18 cellular contexts compared by ENCODE assay signal in genomic region chr21:38350681-38351080, GRCh38.
DNase-seq lines count a peak whose midpoint lies in the region; ATAC-seq, FAIRE-seq and TF ChIP-seq lines count a peak whose summit lies in the region.
"Had no signal": no experiment of that assay in that cellular context is flagged by ENCODE, and none has a peak within 500 bp of the region (broad histone marks: within the 10 kb centered on the region; RNA-seq: fewer than 3 reads in every experiment).

No MANE protein-coding gene starts in this region.

- no peak overlapping the region for H3K4me3 Mint-ChIP-seq in activated CD4-positive, alpha-beta T cell treated with anti-CD3 and anti-CD28 coated beads for 36 hours
- H3K4me3 Mint-ChIP-seq: activated CD4-positive, alpha-beta memory T cell treated with anti-CD3 and anti-CD28 coated beads, Interleukin-2, amount 10 ng/mL, durations not matched to agents 7 days and 5 days; central memory CD8-positive, alpha-beta T cell had no signal

- H3K27ac ChIP-seq in ascending aorta (peak overlapping the region; percentile 90 to 91), upper lobe of left lung (peak overlapping the region in 3 of 4 donors; percentile 64 to 76 (median 71)), HepG2 (ENCODE audit: extremely low read length, insufficient read depth, low read length) (no peak overlapping the region)

- no peak for ATAC-seq in activated CD4-positive, alpha-beta T cell treated with anti-CD3 and anti-CD28 coated beads for 36 hours
- peak; percentile 3 to 20 for ATAC-seq in upper lobe of left lung (ENCODE audit: low FRiP score in 2 of 2)
- ATAC-seq in HepG2: no peak
- ATAC-seq in GM21447 (IDR thresholded peaks at IDR 0.05; ENCODE audit: unreplicated experiment): no peak
- ATAC-seq: Panc1 had no signal

- no peak for DNase-seq in activated CD4-positive, alpha-beta T cell treated with anti-CD3 and anti-CD28 coated beads for 36 hours
- DNase-seq in activated CD4-positive, alpha-beta T cell treated with anti-CD3 and anti-CD28 coated beads for 1 hour: no peak
- DNase-seq in ascending aorta (ENCODE audit: low spot score in 2 of 2) (no peak), myocyte (ENCODE audit: low read depth) (peak; percentile 41), upper lobe of left lung (peak in 1 of 2 donors; percentile 76), GDM1 (lab: John Stamatoyannopoulos, UW) (no peak), HepG2 (ENCODE audit: low spot score) (no peak)
- DNase-seq: activated CD4-positive, alpha-beta memory T cell treated with anti-CD3 and anti-CD28 coated beads, Interleukin-2, amount 10 ng/mL, durations not matched to agents 7 days and 5 days; amniotic stem cell; C1 segment of cervical spinal cord; DND-41; NCI-H1436 treated with DMSO at 0.1 percent for 48 hours; spleen; SW 1271 had no signal

- CTCF ChIA-PET in activated CD4-positive, alpha-beta T cell treated with anti-CD3 and anti-CD28 coated beads for 36 hours (lab: Charles Lee): interaction anchor here (0.5 to 10.2 kb wide), 9 partner anchors 7 to 539 kb away, joined by 3 to 154 read pairs (median 5); no protein-coding TSS in a partner anchor
- CTCF ChIA-PET in HepG2 (lab: Yijun Ruan, JAX; ENCODE audit: low intra/inter-chr PET ratio, low total read pairs): no interaction called here

- no peak for FAIRE-seq in HepG2 (lab: Jason Lieb, UNC)
- FAIRE-seq: HTR-8/SVneo had no signal

- intact Hi-C loops in activated CD4-positive, alpha-beta T cell treated with anti-CD3 and anti-CD28 coated beads for 36 hours (cut with DNase I, micrococcal nuclease): loop anchor here in 1 of 2 experiments (10.0 kb wide), 1 partner anchor 676 kb away; no protein-coding TSS in a partner anchor
- intact Hi-C loops in ascending aorta (cut with DNase I) (no loop called here), HepG2 (cut with micrococcal nuclease; ENCODE audit: unreplicated experiment) (no loop called here)

- TF ChIP-seq POLR2A in upper lobe of left lung (IDR thresholded peaks at IDR 0.05) (peak in 1 of 4 donors; percentile 30), HepG2 (IDR thresholded peaks at IDR 0.05; ENCODE audit: insufficient read depth in 1 of 2, low read depth in 2 of 2, low read length in 2 of 2) (no peak)

- peaks cover 8% of the 10 kb centered on the region for H3K27me3 Mint-ChIP-seq in activated CD4-positive, alpha-beta T cell treated with anti-CD3 and anti-CD28 coated beads for 36 hours
- H3K27me3 Mint-ChIP-seq: activated CD4-positive, alpha-beta memory T cell treated with anti-CD3 and anti-CD28 coated beads, Interleukin-2, amount 10 ng/mL, durations not matched to agents 7 days and 5 days had no signal

- no peak for TF ChIP-seq EP300 in upper lobe of left lung (IDR thresholded peaks at IDR 0.05)
- TF ChIP-seq EP300 in HepG2 (IDR thresholded peaks at IDR 0.05; ENCODE audit: low read depth in 2 of 2, low read length in 2 of 2): no peak
- no peak for TF ChIP-seq EP300 in HepG2 (CRISPR knock-in tag; IDR thresholded peaks at IDR 0.05; ENCODE audit: borderline replicate concordance)

- POLR2A ChIA-PET in activated CD4-positive, alpha-beta T cell treated with anti-CD3 and anti-CD28 coated beads for 36 hours (lab: Charles Lee): no interaction called here
- POLR2A ChIA-PET in HepG2 (lab: Yijun Ruan, JAX): no interaction called here

- 78 to 94% methylated on average over 3 of the region's 3 CpGs for WGBS in upper lobe of left lung, 2 donors
- WGBS in HepG2 (ENCODE audit: low lambda C conversion rate): 37% methylated on average over 3 of the region's 3 CpGs

- H3K79me2 ChIP-seq in HepG2 (ENCODE audit: insufficient read depth, low read length): no peaks in the 10 kb centered on the region

- no peak for TF ChIP-seq RAD21 in HepG2 (CRISPR knock-in tag; IDR thresholded peaks at IDR 0.05)

- H3K4me3 ChIP-seq in ascending aorta: no peak overlapping the region
- no peak overlapping the region for H3K4me3 ChIP-seq in upper lobe of left lung
- H3K4me3 ChIP-seq in HepG2 (replicated peaks in 1 of 3; ENCODE audit: insufficient read depth in 1 of 3, low read depth in 2 of 3, low read length in 3 of 3): no peak overlapping the region
- H3K4me3 ChIP-seq: spleen had no signal

- H3K36me3 Mint-ChIP-seq in activated CD4-positive, alpha-beta T cell treated with anti-CD3 and anti-CD28 coated beads for 36 hours (ENCODE audit: low read depth): no peaks in the 10 kb centered on the region

- H3K4me1 Mint-ChIP-seq in activated CD4-positive, alpha-beta T cell treated with anti-CD3 and anti-CD28 coated beads for 36 hours: peaks cover 41% of the 10 kb centered on the region
- H3K4me1 Mint-ChIP-seq: activated CD4-positive, alpha-beta memory T cell treated with anti-CD3 and anti-CD28 coated beads, Interleukin-2, amount 10 ng/mL, durations not matched to agents 7 days and 5 days; central memory CD8-positive, alpha-beta T cell had no signal

- H3K9ac ChIP-seq in HepG2 (ENCODE audit: insufficient read depth, low read depth, low read length): no peak overlapping the region

- H3K4me2 ChIP-seq in HepG2 (ENCODE audit: low read depth, low read length): no peak overlapping the region

- BruUV-seq in HepG2 (replicated peaks; lab: Mats Ljungman, UMichigan): no TSS peak

- H4K20me1 ChIP-seq in HepG2 (ENCODE audit: insufficient read depth, low read length): no peaks in the 10 kb centered on the region

- H3K36me3 ChIP-seq in ascending aorta (no peaks in the 10 kb centered on the region), upper lobe of left lung (no peaks in the 10 kb centered on the region), HepG2 (replicated peaks in 1 of 2; ENCODE audit: control insufficient read depth in 1 of 2, insufficient read depth in 2 of 2, low read length in 2 of 2) (no peaks in the 10 kb centered on the region)
- H3K36me3 ChIP-seq: spleen had no signal

- H3K27me3 ChIP-seq in ascending aorta (no peaks in the 10 kb centered on the region), upper lobe of left lung (no peaks in the 10 kb centered on the region), HepG2 (ENCODE audit: control insufficient read depth in 1 of 2, insufficient read depth in 2 of 2, low read length in 2 of 2) (peaks cover 0 to 10% of the 10 kb centered on the region in 2 experiments; a peak in 1 of 5 replicates)

- H3K9me3 Mint-ChIP-seq in activated CD4-positive, alpha-beta T cell treated with anti-CD3 and anti-CD28 coated beads for 36 hours (ENCODE audit: low read depth): no peaks in the 10 kb centered on the region
- H3K9me3 Mint-ChIP-seq: activated CD4-positive, alpha-beta memory T cell treated with anti-CD3 and anti-CD28 coated beads, Interleukin-2, amount 10 ng/mL, durations not matched to agents 7 days and 5 days had no signal

- H2AFZ ChIP-seq in HepG2 (ENCODE audit: low read length): no peak overlapping the region

- H3K4me1 ChIP-seq in ascending aorta (peaks cover 8 to 37% of the 10 kb centered on the region in 2 donors), upper lobe of left lung (peaks cover 15 to 34% (median 25%) of the 10 kb centered on the region in 4 donors), HepG2 (ENCODE audit: insufficient read depth, low read length) (no peaks in the 10 kb centered on the region)

- in situ Hi-C loops in HepG2 (cut with HindIII; ENCODE audit: extremely low pct_ligation_motif_present, low pct_unique_long_range_greater_than_20kb): loop anchor here (5.0 to 25.0 kb wide), 3 partner anchors 128 to 638 kb away; no protein-coding TSS in a partner anchor

- TF ChIP-seq CTCF in ascending aorta (IDR thresholded peaks at IDR 0.05) (no peak), upper lobe of left lung (IDR thresholded peaks at IDR 0.05) (no peak), HepG2 (CRISPR knock-in tag; IDR thresholded peaks at IDR 0.05) (no peak)

- H3K9me3 ChIP-seq in ascending aorta: no peaks in the 10 kb centered on the region
- no peaks in the 10 kb centered on the region for H3K9me3 ChIP-seq in upper lobe of left lung
- no peaks in the 10 kb centered on the region for H3K9me3 ChIP-seq in HepG2 (ENCODE audit: low read length)
- H3K9me3 ChIP-seq: spleen had no signal

- peak overlapping the region; percentile 61 for H3K27ac Mint-ChIP-seq in activated CD4-positive, alpha-beta T cell treated with anti-CD3 and anti-CD28 coated beads for 36 hours
- H3K27ac Mint-ChIP-seq: activated CD4-positive, alpha-beta memory T cell treated with anti-CD3 and anti-CD28 coated beads, Interleukin-2, amount 10 ng/mL, durations not matched to agents 7 days and 5 days had no signal

TF ChIP-seq in HepG2, 621 proteins besides CTCF, POLR2A, EP300 and RAD21:
- TF ChIP-seq ARID3A (IDR thresholded peaks at IDR 0.05; ENCODE audit: low read depth, low read length) (no peak), CHCHD3 (CRISPR knock-in tag; IDR thresholded peaks at IDR 0.05) (no peak), KAT2B (IDR thresholded peaks at IDR 0.05; ENCODE audit: borderline replicate concordance, low read depth, low read length) (no peak), PHF21A (CRISPR knock-in tag; IDR thresholded peaks at IDR 0.05) (no peak), ZNF44 (CRISPR knock-in tag; IDR thresholded peaks at IDR 0.05) (no peak), ZFYVE20 (CRISPR knock-in tag; IDR thresholded peaks at IDR 0.05; ENCODE audit: borderline replicate concordance, low read depth) (no peak), ZNF713 (CRISPR knock-in tag; IDR thresholded peaks at IDR 0.05) (no peak), TOPORS (CRISPR knock-in tag; IDR thresholded peaks at IDR 0.05) (no peak), ZNF841 (CRISPR knock-in tag; IDR thresholded peaks at IDR 0.05; ENCODE audit: borderline replicate concordance) (no peak)
- TF ChIP-seq, protein P1, sequence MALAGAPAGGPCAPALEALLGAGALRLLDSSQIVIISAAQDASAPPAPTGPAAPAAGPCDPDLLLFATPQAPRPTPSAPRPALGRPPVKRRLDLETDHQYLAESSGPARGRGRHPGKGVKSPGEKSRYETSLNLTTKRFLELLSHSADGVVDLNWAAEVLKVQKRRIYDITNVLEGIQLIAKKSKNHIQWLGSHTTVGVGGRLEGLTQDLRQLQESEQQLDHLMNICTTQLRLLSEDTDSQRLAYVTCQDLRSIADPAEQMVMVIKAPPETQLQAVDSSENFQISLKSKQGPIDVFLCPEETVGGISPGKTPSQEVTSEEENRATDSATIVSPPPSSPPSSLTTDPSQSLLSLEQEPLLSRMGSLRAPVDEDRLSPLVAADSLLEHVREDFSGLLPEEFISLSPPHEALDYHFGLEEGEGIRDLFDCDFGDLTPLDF (CRISPR knock-in tag; IDR thresholded peaks at IDR 0.05): no peak
TF ChIP-seq in HepG2: peak in this region for 0.

Comparison
In these comparisons a context has a peak if more than half of its experiments do, and no peak if none do; other contexts are left out.
1. ATAC-seq: peak in upper lobe of left lung (2 of 2); none in activated CD4-positive, alpha-beta T cell treated with anti-CD3 and anti-CD28 coated beads for 36 hours (single experiment), HepG2 (single experiment) and GM21447 (single experiment).